12 cellular contexts compared by ENCODE assay signal in the genomic region with DNA sequence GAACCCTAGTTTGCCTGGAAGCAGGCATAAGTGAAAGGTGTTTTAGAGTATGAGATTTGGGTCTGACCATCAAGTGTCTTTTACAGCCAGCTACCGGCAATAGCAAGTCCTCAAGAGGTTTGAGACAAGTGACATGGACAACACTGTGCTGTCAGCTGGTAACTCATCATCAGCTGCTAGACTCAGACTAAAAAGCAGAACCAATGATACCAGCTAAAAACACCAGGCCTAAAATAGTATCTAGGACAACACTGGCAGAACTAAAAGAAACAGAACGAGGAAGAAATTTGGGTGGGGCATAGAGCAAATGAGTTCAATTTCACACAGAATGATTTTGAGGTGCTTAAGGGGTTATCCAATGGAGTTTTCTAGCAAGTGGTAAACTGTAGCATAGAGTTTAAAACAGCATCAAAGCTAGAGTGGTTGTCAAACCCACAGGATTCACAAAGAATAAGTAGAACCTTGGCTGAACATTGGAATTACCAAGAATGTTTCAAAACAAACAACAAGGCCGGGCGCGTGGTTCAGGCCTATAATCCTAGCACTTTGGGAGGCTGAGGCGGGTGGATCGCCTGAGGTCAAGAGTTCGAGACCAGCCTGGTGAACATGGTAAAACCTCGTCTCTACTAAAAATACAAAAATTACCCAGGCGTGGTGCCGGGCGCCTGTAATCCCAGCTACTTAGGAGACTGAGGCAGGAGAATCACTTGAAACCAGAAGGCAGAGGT. TPM values are rescaled to one million over a fixed set of nuclear protein-coding genes. Genes with fewer than 3 reads are reported as not detected.
A peak's percentile ranks its signal among the peaks of the same experiment; 100 is the strongest.
DNase-seq lines count a peak whose midpoint lies in the region; ATAC-seq and TF ChIP-seq lines count a peak whose summit lies in the region.
"Had no signal": no experiment of that assay in that cellular context is flagged by ENCODE, and none has a peak within 500 bp of the region (broad histone marks: within the 10 kb centered on the region; RNA-seq: fewer than 3 reads in every experiment).

No MANE protein-coding gene starts in this region.

- H3K27me3 Mint-ChIP-seq in type B pancreatic cell, result no peaks in the 10 kb centered on the region
- no peaks in the 10 kb centered on the region for H3K27me3 Mint-ChIP-seq in T-helper 2 cell treated with Interferon-gamma antibody and Interleukin-4, amounts not matched to agents 5 μg/mL and 100 μg/mL, for 36 hours (ENCODE audit: low read depth)
- H3K27me3 Mint-ChIP-seq: T-cell had no signal

- H3K79me2 ChIP-seq in OCI-LY1 (ENCODE audit: insufficient read depth, low read length), result peaks cover 16% of the 10 kb centered on the region

- peak overlapping the region; percentile 55 for H3K4me2 ChIP-seq in OCI-LY1 (ENCODE audit: low read length)

- WGBS in right cardiac atrium, result 78% methylated on average over 12 of the region's 12 CpGs

- no peaks in the 10 kb centered on the region for H3K9me3 Mint-ChIP-seq in type B pancreatic cell
- peaks cover 4% of the 10 kb centered on the region for H3K9me3 Mint-ChIP-seq in T-helper 2 cell treated with Interferon-gamma antibody and Interleukin-4, amounts not matched to agents 5 μg/mL and 100 μg/mL, for 36 hours
- H3K9me3 Mint-ChIP-seq: T-cell had no signal

- peaks cover 37% of the 10 kb centered on the region for H3K36me3 ChIP-seq in OCI-LY1 (ENCODE audit: insufficient read depth, low read length)
- peaks cover 27% of the 10 kb centered on the region for H3K36me3 ChIP-seq in upper lobe of right lung

- H3K27ac Mint-ChIP-seq in type B pancreatic cell, result no peak overlapping the region
- H3K27ac Mint-ChIP-seq in T-helper 2 cell treated with Interferon-gamma antibody and Interleukin-4, amounts not matched to agents 5 μg/mL and 100 μg/mL, for 36 hours, result no peak overlapping the region

- H3K9ac ChIP-seq in OCI-LY1 (ENCODE audit: low read length), result no peak overlapping the region; the same call in 1 of the 2 replicates

- peak overlapping the region; percentile 76 for H3K27ac ChIP-seq in OCI-LY1 (ENCODE audit: low read depth, low read length, poor library complexity, severe bottlenecking)
- H3K27ac ChIP-seq in right cardiac atrium (ENCODE audit: low read length), result peak overlapping the region; percentile 39
- H3K27ac ChIP-seq in upper lobe of right lung, result peak overlapping the region; percentile 58

- ATAC-seq in Right ventricle myocardium superior (ENCODE audit: poor library complexity) (peak; percentile 14), right cardiac atrium (peak in 1 of 2 donors; percentile 21), upper lobe of right lung (peak; percentile 46), GM21576 (IDR thresholded peaks at IDR 0.05; ENCODE audit: unreplicated experiment) (no peak)
- ATAC-seq: T-cell had no signal

- H3K9me3 ChIP-seq in OCI-LY1 (ENCODE audit: low read length) (peaks cover 8% of the 10 kb centered on the region; the same call in 1 of the 2 replicates), right cardiac atrium (ENCODE audit: control insufficient read depth, low read length) (no peaks in the 10 kb centered on the region), upper lobe of right lung (no peaks in the 10 kb centered on the region)

- H3K27me3 ChIP-seq in OCI-LY1 (ENCODE audit: insufficient read depth, low read length), result no peaks in the 10 kb centered on the region
- no peaks in the 10 kb centered on the region for H3K27me3 ChIP-seq in right cardiac atrium (ENCODE audit: control insufficient read depth, insufficient read depth)
- H3K27me3 ChIP-seq in upper lobe of right lung, result no peaks in the 10 kb centered on the region

- DNase-seq in Right ventricle myocardium superior, result no peak
- no peak for DNase-seq in cardiac septum (ENCODE audit: low spot score)
- DNase-seq in right cardiac atrium, result no peak
- DNase-seq in upper lobe of right lung, result no peak
- DNase-seq in type B pancreatic cell (ENCODE audit: extremely low spot score, unreplicated experiment), result no peak
- DNase-seq in T-helper 2 cell treated with Interferon-gamma antibody and Interleukin-4, amounts not matched to agents 5 μg/mL and 100 μg/mL, for 36 hours (ENCODE audit: low spot score), result no peak
- DNase-seq: activated CD8-positive, alpha-beta memory T cell treated with anti-CD3 and anti-CD28 coated beads, Interleukin-2, amount 50 U/mL, for 4 hours; NCI-H1105 treated with DMSO at 0.1 percent for 48 hours; NCI-H69; T-cell had no signal

- H3K4me1 ChIP-seq in OCI-LY1 (ENCODE audit: insufficient read depth, low read length, severe bottlenecking) (peaks cover 49% of the 10 kb centered on the region), right cardiac atrium (ENCODE audit: control insufficient read depth, insufficient read depth, low read length) (peaks cover 2% of the 10 kb centered on the region), upper lobe of right lung (peaks cover 28% of the 10 kb centered on the region)

- TF ChIP-seq CTCF in OCI-LY1 (IDR thresholded peaks at IDR 0.05; ENCODE audit: low read length), result no peak
- no peak for TF ChIP-seq CTCF in upper lobe of right lung (IDR thresholded peaks at IDR 0.05)
- no peak for TF ChIP-seq CTCF in type B pancreatic cell (conservative IDR thresholded peaks at IDR 0.05)

- no peak overlapping the region for H3K4me3 Mint-ChIP-seq in type B pancreatic cell
- H3K4me3 Mint-ChIP-seq in T-helper 2 cell treated with Interferon-gamma antibody and Interleukin-4, amounts not matched to agents 5 μg/mL and 100 μg/mL, for 36 hours, result no peak overlapping the region
- H3K4me3 Mint-ChIP-seq: T-cell had no signal

- no peaks in the 10 kb centered on the region for H4K20me1 ChIP-seq in OCI-LY1 (ENCODE audit: insufficient read depth, low read length)

- no peak overlapping the region for H2AFZ ChIP-seq in OCI-LY1 (ENCODE audit: low read length)

- H3K9me2 ChIP-seq in OCI-LY1 (ENCODE audit: low read depth, low read length), result no peaks in the 10 kb centered on the region

- 0 out of 2 replicates have a peak, but pooled peaks cover 5% of the 10 kb centered on the region for H3F3A ChIP-seq in OCI-LY1 (ENCODE audit: insufficient read depth, low read length)

- intact Hi-C loops in Right ventricle myocardium superior (cut with DNase I) (no loop called here), cardiac septum (cut with DNase I) (no loop called here), right cardiac atrium (cut with DNase I) (loop anchor here in 1 of 4 donors (5.0 kb wide), 1 partner anchor 63 kb away; a partner anchor contains a TSS), upper lobe of right lung (cut with DNase I) (no loop called here)

- H3K4me3 ChIP-seq in OCI-LY1 (ENCODE audit: low read depth, low read length, poor library complexity, severe bottlenecking) (peak overlapping the region; percentile 16), right cardiac atrium (ENCODE audit: low read length) (no peak overlapping the region), upper lobe of right lung (no peak overlapping the region)

- peaks cover 26% of the 10 kb centered on the region for H3K4me1 Mint-ChIP-seq in type B pancreatic cell (ENCODE audit: unreplicated experiment)
- H3K4me1 Mint-ChIP-seq in T-helper 2 cell treated with Interferon-gamma antibody and Interleukin-4, amounts not matched to agents 5 μg/mL and 100 μg/mL, for 36 hours (ENCODE audit: low read depth), result peaks cover 27% of the 10 kb centered on the region

- peaks cover 17% of the 10 kb centered on the region for H3K36me3 Mint-ChIP-seq in type B pancreatic cell
- H3K36me3 Mint-ChIP-seq in T-helper 2 cell treated with Interferon-gamma antibody and Interleukin-4, amounts not matched to agents 5 μg/mL and 100 μg/mL, for 36 hours (ENCODE audit: low read depth), result peaks cover 34% of the 10 kb centered on the region

RNA-seq across cellular contexts. Expression of a gene that starts 3.9 kb away (rescaled TPM):
- 57.9 TPM for total RNA-seq in Right ventricle myocardium superior
- total RNA-seq in cardiac septum, result 46.9 TPM
- total RNA-seq in right cardiac atrium, result 10 to 100 TPM; 43.9 to 66.2 (median 53.6) TPM
- 82.7 TPM for polyA plus RNA-seq in right cardiac atrium
- total RNA-seq in upper lobe of right lung, result 54.9 TPM
- total RNA-seq in type B pancreatic cell (ENCODE audit: low replicate concordance), result 59.8 and 69.7 TPM in 2 replicates

RNA-seq across cellular contexts. Expression of a gene that starts 6.1 kb away (rescaled TPM):
- total RNA-seq in Right ventricle myocardium superior (86.3 TPM), cardiac septum (111 TPM), right cardiac atrium (100 to 1,000 TPM in 3 of 4 donors, 10 to 100 TPM in 1; 99.2 to 149 (median 105) TPM), upper lobe of right lung (162 TPM), type B pancreatic cell (ENCODE audit: low replicate concordance) (111 and 124 TPM in 2 replicates)
- 54.1 TPM for polyA plus RNA-seq in right cardiac atrium

RNA-seq across cellular contexts. Expression of a gene that starts 43.4 kb away (rescaled TPM):
- total RNA-seq in Right ventricle myocardium superior (48.2 TPM), cardiac septum (31.8 TPM), right cardiac atrium (10 to 100 TPM; 83.5 to 95.1 (median 88.1) TPM), upper lobe of right lung (73.3 TPM), type B pancreatic cell (ENCODE audit: low replicate concordance) (3.4 and 5.0 TPM in 2 replicates)
- 48.8 TPM for polyA plus RNA-seq in right cardiac atrium
